In the genomic region with DNA sequence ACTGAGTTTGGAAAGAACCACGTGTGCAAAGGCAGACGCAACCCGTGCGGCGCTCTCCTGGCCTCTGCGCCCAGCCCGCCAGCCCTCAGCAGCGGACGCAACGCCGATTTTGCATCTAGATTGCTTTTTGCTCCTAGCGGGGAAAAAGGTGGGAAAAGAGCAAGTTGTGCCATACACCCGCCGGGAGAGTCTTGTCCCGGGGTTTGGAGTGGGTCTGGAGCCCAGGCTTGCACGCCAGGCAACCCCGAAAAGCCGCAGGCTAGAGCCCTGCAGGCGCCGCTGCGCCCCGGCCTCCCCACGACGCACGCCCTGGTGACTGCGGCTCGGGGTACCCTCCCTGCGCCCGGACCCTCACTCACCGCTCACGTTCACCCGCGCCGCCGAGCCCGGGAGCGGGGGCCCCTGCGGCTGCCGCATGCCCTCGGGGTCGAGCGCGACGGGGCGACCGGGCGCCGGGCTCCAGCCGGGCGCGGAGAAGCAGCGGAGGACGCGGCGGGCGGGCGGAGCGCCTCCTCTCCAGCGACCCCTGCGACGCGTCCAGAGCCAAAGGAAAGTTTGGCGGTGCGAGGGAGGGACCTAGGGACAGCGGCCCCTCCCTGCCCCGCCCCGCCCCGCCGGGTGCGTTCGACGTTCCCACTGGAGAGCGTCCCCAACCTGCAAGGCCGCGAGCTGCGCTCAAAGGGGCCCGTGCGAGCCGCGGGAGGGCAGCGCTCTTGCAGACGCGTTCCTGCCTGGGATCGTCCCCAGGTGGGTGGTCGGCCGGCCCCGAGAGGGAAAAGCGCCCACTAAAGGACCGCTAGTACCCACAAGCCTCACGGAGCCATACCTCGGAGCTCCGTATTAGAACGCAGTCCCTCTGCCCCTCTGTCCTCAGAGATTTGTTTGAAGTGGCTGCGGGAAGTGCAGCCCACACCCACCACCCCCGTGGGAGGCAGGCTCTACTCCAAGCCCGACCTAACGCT, we compare ENCODE assay signal across 9 cellular contexts. TPM values are rescaled to one million over a fixed set of nuclear protein-coding genes. Genes with fewer than 3 reads are reported as not detected.
DNase-seq lines count a peak whose midpoint lies in the region; ATAC-seq lines count a peak whose summit lies in the region.
"Had no signal": no experiment of that assay in that cellular context is flagged by ENCODE, and none has a peak within 500 bp of the region (broad histone marks: within the 10 kb centered on the region; RNA-seq: fewer than 3 reads in every experiment).

A gene with protein sequence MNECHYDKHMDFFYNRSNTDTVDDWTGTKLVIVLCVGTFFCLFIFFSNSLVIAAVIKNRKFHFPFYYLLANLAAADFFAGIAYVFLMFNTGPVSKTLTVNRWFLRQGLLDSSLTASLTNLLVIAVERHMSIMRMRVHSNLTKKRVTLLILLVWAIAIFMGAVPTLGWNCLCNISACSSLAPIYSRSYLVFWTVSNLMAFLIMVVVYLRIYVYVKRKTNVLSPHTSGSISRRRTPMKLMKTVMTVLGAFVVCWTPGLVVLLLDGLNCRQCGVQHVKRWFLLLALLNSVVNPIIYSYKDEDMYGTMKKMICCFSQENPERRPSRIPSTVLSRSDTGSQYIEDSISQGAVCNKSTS (minus strand): TSS at position 550 of the 962 bp plus-strand sequence. CDS start 27,086 bp downstream, outside the sequence.

- POLR2A ChIA-PET in activated CD4-positive, alpha-beta T cell treated with anti-CD3 and anti-CD28 coated beads for 36 hours (lab: Charles Lee), result no interaction called here
- POLR2A ChIA-PET in naive thymus-derived CD8-positive, alpha-beta T cell (lab: Charles Lee), result no interaction called here

- H3K27ac Mint-ChIP-seq in activated CD4-positive, alpha-beta T cell treated with anti-CD3 and anti-CD28 coated beads for 36 hours, result no peak within 1 kb of the TSS
- H3K27ac Mint-ChIP-seq in T-helper 2 cell treated with Interferon-gamma antibody and Interleukin-4, amounts not matched to agents 5 μg/mL and 100 μg/mL, for 36 hours, result no peak within 1 kb of the TSS
- H3K27ac Mint-ChIP-seq in effector memory CD8-positive, alpha-beta T cell, result no peak within 1 kb of the TSS
- H3K27ac Mint-ChIP-seq in naive thymus-derived CD8-positive, alpha-beta T cell, result peak within 1 kb of the TSS in 4 of 10 donors; percentile 19 to 90 (median 29)

- peaks cover 30% of the 10 kb centered on the region for H3K27me3 Mint-ChIP-seq in activated CD4-positive, alpha-beta T cell treated with anti-CD3 and anti-CD28 coated beads for 36 hours
- H3K27me3 Mint-ChIP-seq in T-helper 2 cell treated with Interferon-gamma antibody and Interleukin-4, amounts not matched to agents 5 μg/mL and 100 μg/mL, for 36 hours (ENCODE audit: low read depth), result peaks cover 60% of the 10 kb centered on the region
- peaks cover 39 to 73% of the 10 kb centered on the region in 2 donors for H3K27me3 Mint-ChIP-seq in effector memory CD8-positive, alpha-beta T cell
- H3K27me3 Mint-ChIP-seq in naive thymus-derived CD8-positive, alpha-beta T cell, result peaks cover 9 to 39% (median 36%) of the 10 kb centered on the region in 5 donors

- H3K4me1 Mint-ChIP-seq in activated CD4-positive, alpha-beta T cell treated with anti-CD3 and anti-CD28 coated beads for 36 hours, result peaks cover 18% of the 10 kb centered on the region
- peaks cover 9% of the 10 kb centered on the region for H3K4me1 Mint-ChIP-seq in T-helper 2 cell treated with Interferon-gamma antibody and Interleukin-4, amounts not matched to agents 5 μg/mL and 100 μg/mL, for 36 hours (ENCODE audit: low read depth)
- peaks cover 14 to 19% of the 10 kb centered on the region in 2 donors for H3K4me1 Mint-ChIP-seq in effector memory CD8-positive, alpha-beta T cell (ENCODE audit: low read depth in 2 of 2)
- H3K4me1 Mint-ChIP-seq in naive thymus-derived CD8-positive, alpha-beta T cell, result peaks cover 13 to 36% (median 29%) of the 10 kb centered on the region in 4 donors

- peak within 1 kb of the TSS; percentile 62 for H3K4me3 Mint-ChIP-seq in activated CD4-positive, alpha-beta T cell treated with anti-CD3 and anti-CD28 coated beads for 36 hours
- H3K4me3 Mint-ChIP-seq in T-helper 2 cell treated with Interferon-gamma antibody and Interleukin-4, amounts not matched to agents 5 μg/mL and 100 μg/mL, for 36 hours, result peak within 1 kb of the TSS; percentile 60
- H3K4me3 Mint-ChIP-seq in effector memory CD8-positive, alpha-beta T cell, result peak within 1 kb of the TSS; percentile 64 to 79
- peak within 1 kb of the TSS; percentile 77 to 91 (median 86) for H3K4me3 Mint-ChIP-seq in naive thymus-derived CD8-positive, alpha-beta T cell

- intact Hi-C loops in activated CD4-positive, alpha-beta T cell treated with anti-CD3 and anti-CD28 coated beads for 36 hours (cut with DNase I, micrococcal nuclease), result loop anchor here in 1 of 2 experiments (5.0 kb wide), 1 partner anchor 61 kb away; no protein-coding TSS in a partner anchor

- ATAC-seq in activated CD4-positive, alpha-beta T cell treated with anti-CD3 and anti-CD28 coated beads for 36 hours, result peak; percentile 70
- peak; percentile 67 for ATAC-seq in effector memory CD8-positive, alpha-beta T cell (replicated peaks)
- peak; percentile 67 to 79 for ATAC-seq in naive thymus-derived CD8-positive, alpha-beta T cell
- ATAC-seq in HG03565 (IDR thresholded peaks at IDR 0.05; ENCODE audit: unreplicated experiment), result no peak

- DNase-seq in activated CD4-positive, alpha-beta T cell treated with anti-CD3 and anti-CD28 coated beads for 36 hours, result peak; percentile 56
- DNase-seq in activated CD4-positive, alpha-beta T cell treated with anti-CD3 and anti-CD28 coated beads, Interleukin-2, amount 50 U/mL, for 4 hours, result no peak
- no peak for DNase-seq in T-helper 2 cell treated with Interferon-gamma antibody and Interleukin-4, amounts not matched to agents 5 μg/mL and 100 μg/mL, for 36 hours (ENCODE audit: low spot score)
- DNase-seq in effector memory CD8-positive, alpha-beta T cell, result no peak
- DNase-seq in naive thymus-derived CD8-positive, alpha-beta T cell, result peak in 8 of 10 donors; percentile 7 to 64 (median 26)
- DNase-seq in GM19238 (ENCODE audit: insufficient read length, low spot score) (no peak), glomerular visceral epithelial cell (ENCODE audit: extremely low spot score) (no peak)
- DNase-seq: DND-41 had no signal

- CTCF ChIA-PET in activated CD4-positive, alpha-beta T cell treated with anti-CD3 and anti-CD28 coated beads for 36 hours (lab: Charles Lee), result interaction anchor here (0.6 to 1.4 kb wide), 7 partner anchors 14 to 1722 kb away, joined by 3 to 4 read pairs (median 3); no protein-coding TSS in a partner anchor

- no peaks in the 10 kb centered on the region for H3K36me3 Mint-ChIP-seq in activated CD4-positive, alpha-beta T cell treated with anti-CD3 and anti-CD28 coated beads for 36 hours (ENCODE audit: low read depth)
- no peaks in the 10 kb centered on the region for H3K36me3 Mint-ChIP-seq in T-helper 2 cell treated with Interferon-gamma antibody and Interleukin-4, amounts not matched to agents 5 μg/mL and 100 μg/mL, for 36 hours (ENCODE audit: low read depth)
- H3K36me3 Mint-ChIP-seq in effector memory CD8-positive, alpha-beta T cell (ENCODE audit: insufficient read depth), result peaks cover 3% of the 10 kb centered on the region
- no peaks in the 10 kb centered on the region for H3K36me3 Mint-ChIP-seq in naive thymus-derived CD8-positive, alpha-beta T cell

- no peaks in the 10 kb centered on the region for H3K9me3 Mint-ChIP-seq in activated CD4-positive, alpha-beta T cell treated with anti-CD3 and anti-CD28 coated beads for 36 hours (ENCODE audit: low read depth)
- H3K9me3 Mint-ChIP-seq in T-helper 2 cell treated with Interferon-gamma antibody and Interleukin-4, amounts not matched to agents 5 μg/mL and 100 μg/mL, for 36 hours, result no peaks in the 10 kb centered on the region
- H3K9me3 Mint-ChIP-seq in effector memory CD8-positive, alpha-beta T cell, result no peaks in the 10 kb centered on the region
- H3K9me3 Mint-ChIP-seq in naive thymus-derived CD8-positive, alpha-beta T cell, result peaks cover 0 to 2% (median 0%) of the 10 kb centered on the region in 9 donors

RNA-seq across cellular contexts. Expression of the gene that starts here (rescaled TPM):
- total RNA-seq in activated CD4-positive, alpha-beta T cell treated with anti-CD3 and anti-CD28 coated beads for 36 hours, result under 1 TPM; 0.21 to 0.23 TPM
- 1 to 10 TPM; 1.4 TPM for total RNA-seq in naive thymus-derived CD8-positive, alpha-beta T cell
- polyA plus RNA-seq in naive thymus-derived CD8-positive, alpha-beta T cell, result 1 to 10 TPM in 2 of 3 donors, under 1 TPM in 1; 0.40 to 2.3 (median 1.7) TPM

Comparison
In these comparisons a context has a peak if more than half of its experiments do, and no peak if none do; other contexts are left out.
1. Peak in DNase-seq and ATAC-seq in activated CD4-positive, alpha-beta T cell treated with anti-CD3 and anti-CD28 coated beads for 36 hours; RNA of the gene not detected or under 1 TPM.
2. DNase-seq: peak in naive thymus-derived CD8-positive, alpha-beta T cell (8 of 10); none in activated CD4-positive, alpha-beta T cell treated with anti-CD3 and anti-CD28 coated beads, Interleukin-2, amount 50 U/mL, for 4 hours (0 of 2), T-helper 2 cell treated with Interferon-gamma antibody and Interleukin-4, amounts not matched to agents 5 μg/mL and 100 μg/mL, for 36 hours (single experiment), effector memory CD8-positive, alpha-beta T cell (0 of 3), GM19238 (single experiment) and glomerular visceral epithelial cell (single experiment).
3. Peak in every context shown above with its lines, with median percentiles within 50 percentile points of each other: H3K4me3 Mint-ChIP-seq.